In genomic region chr16:85417156-85417860, GRCh38 we compare ENCODE assay signal across 12 cellular contexts.
DNase-seq lines count a peak whose midpoint lies in the region; TF ChIP-seq lines count a peak whose summit lies in the region.
"Had no signal": no experiment of that assay in that cellular context is flagged by ENCODE, and none has a peak within 500 bp of the region (broad histone marks: within the 10 kb centered on the region; RNA-seq: fewer than 3 reads in every experiment).

No MANE protein-coding gene starts in this region.

- peak overlapping the region; percentile 24 for H3K14ac ChIP-seq in trophoblast cell (ENCODE audit: low read length)

- H3K27ac ChIP-seq in KOPT-K1 (ENCODE audit: low read depth, low read length, poor library complexity, severe bottlenecking) (peak overlapping the region; percentile 49), trophoblast cell (ENCODE audit: low read depth, low read length) (no peak overlapping the region)

- H3K9me3 Mint-ChIP-seq in chondrocyte (ENCODE audit: low read depth): no peaks in the 10 kb centered on the region
- peaks cover 14% of the 10 kb centered on the region for H3K9me3 Mint-ChIP-seq in activated T-helper 1 cell treated with anti-CD3 and anti-CD28 coated beads, Interleukin-12 subunit alpha, Interleukin-12 subunit beta, Interleukin-2, Interleukin-4 antibody, amounts not matched to agents 30 ng/mL and 10 ng/mL and 1 ng/mL, durations not matched to agents 14 hours and 24 hours and 36 hours
- H3K9me3 Mint-ChIP-seq: nephron had no signal

- no peaks in the 10 kb centered on the region for H3K36me3 Mint-ChIP-seq in chondrocyte (ENCODE audit: low read depth)
- H3K36me3 Mint-ChIP-seq in activated T-helper 1 cell treated with anti-CD3 and anti-CD28 coated beads, Interleukin-12 subunit alpha, Interleukin-12 subunit beta, Interleukin-2, Interleukin-4 antibody, amounts not matched to agents 30 ng/mL and 10 ng/mL and 1 ng/mL, durations not matched to agents 14 hours and 24 hours and 36 hours (ENCODE audit: low read depth): no peaks in the 10 kb centered on the region

- no peaks in the 10 kb centered on the region for H3K79me1 ChIP-seq in trophoblast cell (ENCODE audit: low read length)

- no peak overlapping the region for H4K12ac ChIP-seq in trophoblast cell (ENCODE audit: low read depth, low read length)

- no peak overlapping the region for H3K23ac ChIP-seq in trophoblast cell (ENCODE audit: low read length)

- peaks cover 7% of the 10 kb centered on the region for H3K9me3 ChIP-seq in KOPT-K1 (ENCODE audit: insufficient read depth, low read length, poor library complexity, severe bottlenecking)
- H3K9me3 ChIP-seq in trophoblast cell (ENCODE audit: insufficient read depth, low read depth, low read length): peaks cover 2% of the 10 kb centered on the region

- H3K4me3 ChIP-seq in trophoblast cell (ENCODE audit: low read depth, low read length): no peak overlapping the region
- H3K4me3 ChIP-seq: lung had no signal

- no peak overlapping the region for H4K8ac ChIP-seq in trophoblast cell (ENCODE audit: low read depth, low read length)

- no peak overlapping the region for H3K4me2 ChIP-seq in trophoblast cell (ENCODE audit: low read length)

- H2BK12ac ChIP-seq in trophoblast cell (ENCODE audit: low read length): no peak overlapping the region

- H2AFZ ChIP-seq in trophoblast cell (ENCODE audit: insufficient read depth, low read length, poor library complexity): no peak overlapping the region

- no peak overlapping the region for H3K9ac ChIP-seq in trophoblast cell (ENCODE audit: low read length)

- no peak overlapping the region for H3K4ac ChIP-seq in trophoblast cell (ENCODE audit: low read depth, low read length)

- H3K27me3 ChIP-seq in trophoblast cell (ENCODE audit: insufficient read depth, low read length): no peaks in the 10 kb centered on the region

- peaks cover 0 to 4% of the 10 kb centered on the region in 2 experiments for H3K4me1 ChIP-seq in trophoblast cell (ENCODE audit: control insufficient read depth in 1 of 2, insufficient read depth in 2 of 2, low read length in 2 of 2)

- H2BK120ac ChIP-seq in trophoblast cell (ENCODE audit: insufficient read depth, low read length, poor library complexity): peak overlapping the region; percentile 19

- H3K36me3 ChIP-seq in KOPT-K1 (ENCODE audit: insufficient read depth, low read length) (no peaks in the 10 kb centered on the region), trophoblast cell (ENCODE audit: control insufficient read depth in 1 of 2, insufficient read depth in 2 of 2, low read length in 2 of 2) (no peaks in the 10 kb centered on the region)

- H3K18ac ChIP-seq in trophoblast cell (ENCODE audit: low read length): no peak overlapping the region

- no peak for TF ChIP-seq CTCF in chondrocyte (IDR thresholded peaks at IDR 0.05)

- no peak overlapping the region for H2BK5ac ChIP-seq in trophoblast cell (ENCODE audit: low read depth, low read length, poor library complexity)

- WGBS in trophoblast cell (ENCODE audit: extremely low coverage, insufficient coverage, insufficient read length): no CpG with 5 or more reads among the region's 14 CpGs

- DNase-seq in activated T-cell treated with anti-CD3 and anti-CD28 coated beads, Interleukin-2, amount 50 U/mL, for 1 hour: peak; percentile 10
- DNase-seq in activated T-cell treated with anti-CD3 and anti-CD28 coated beads for 4 hours: no peak
- peak; percentile 75 for DNase-seq in chondrocyte (ENCODE audit: low spot score)
- DNase-seq in trophoblast cell: no peak
- DNase-seq in mucosa of gallbladder (ENCODE audit: low spot score): no peak
- DNase-seq in HT-29 (ENCODE audit: low spot score): no peak
- DNase-seq in activated T-helper 1 cell treated with anti-CD3 and anti-CD28 coated beads, Interleukin-12 subunit alpha, Interleukin-12 subunit beta, Interleukin-2, Interleukin-4 antibody, amounts not matched to agents 30 ng/mL and 10 ng/mL and 1 ng/mL, durations not matched to agents 14 hours and 24 hours and 36 hours (ENCODE audit: low spot score): no peak
- DNase-seq: foreskin melanocyte; stimulated activated CD4-positive, alpha-beta T cell treated with anti-CD3 and anti-CD28 coated beads, Interleukin-2, amount 100 ng/mL, for 24 hours had no signal

- peaks cover 4% of the 10 kb centered on the region for H3K4me1 Mint-ChIP-seq in chondrocyte (ENCODE audit: low read depth)
- no peaks in the 10 kb centered on the region for H3K4me1 Mint-ChIP-seq in activated T-helper 1 cell treated with anti-CD3 and anti-CD28 coated beads, Interleukin-12 subunit alpha, Interleukin-12 subunit beta, Interleukin-2, Interleukin-4 antibody, amounts not matched to agents 30 ng/mL and 10 ng/mL and 1 ng/mL, durations not matched to agents 14 hours and 24 hours and 36 hours (ENCODE audit: low read depth)

- H3K27me3 Mint-ChIP-seq in chondrocyte (ENCODE audit: low read depth): peaks cover under 1% of the 10 kb centered on the region
- peaks cover 1% of the 10 kb centered on the region for H3K27me3 Mint-ChIP-seq in activated T-helper 1 cell treated with anti-CD3 and anti-CD28 coated beads, Interleukin-12 subunit alpha, Interleukin-12 subunit beta, Interleukin-2, Interleukin-4 antibody, amounts not matched to agents 30 ng/mL and 10 ng/mL and 1 ng/mL, durations not matched to agents 14 hours and 24 hours and 36 hours (ENCODE audit: insufficient read depth)

- H2AK5ac ChIP-seq in trophoblast cell (ENCODE audit: low read length): peak overlapping the region; percentile 32

- H4K91ac ChIP-seq in trophoblast cell (ENCODE audit: low read depth, low read length): no peak overlapping the region

- intact Hi-C loops in activated T-helper 1 cell treated with anti-CD3 and anti-CD28 coated beads, Interleukin-12 subunit alpha, Interleukin-12 subunit beta, Interleukin-2, Interleukin-4 antibody, amounts not matched to agents 30 ng/mL and 10 ng/mL and 1 ng/mL, durations not matched to agents 14 hours and 24 hours and 36 hours (cut with micrococcal nuclease): no loop called here

- no peak overlapping the region for H3K4me3 Mint-ChIP-seq in chondrocyte (ENCODE audit: unreplicated experiment)
- no peak overlapping the region for H3K4me3 Mint-ChIP-seq in activated T-helper 1 cell treated with anti-CD3 and anti-CD28 coated beads, Interleukin-12 subunit alpha, Interleukin-12 subunit beta, Interleukin-2, Interleukin-4 antibody, amounts not matched to agents 30 ng/mL and 10 ng/mL and 1 ng/mL, durations not matched to agents 14 hours and 24 hours and 36 hours
- H3K4me3 Mint-ChIP-seq: nephron had no signal

- H3K27ac Mint-ChIP-seq in chondrocyte (ENCODE audit: unreplicated experiment): no peak overlapping the region
- H3K27ac Mint-ChIP-seq in activated T-helper 1 cell treated with anti-CD3 and anti-CD28 coated beads, Interleukin-12 subunit alpha, Interleukin-12 subunit beta, Interleukin-2, Interleukin-4 antibody, amounts not matched to agents 30 ng/mL and 10 ng/mL and 1 ng/mL, durations not matched to agents 14 hours and 24 hours and 36 hours: no peak overlapping the region
- H3K27ac Mint-ChIP-seq: nephron had no signal

- no peaks in the 10 kb centered on the region for H3K79me2 ChIP-seq in trophoblast cell (ENCODE audit: control insufficient read depth, insufficient read depth, low read length, poor library complexity)

Comparison
In these comparisons a context has a peak if more than half of its experiments do, and no peak if none do; other contexts are left out.
1. DNase-seq: peak in activated T-cell treated with anti-CD3 and anti-CD28 coated beads, Interleukin-2, amount 50 U/mL, for 1 hour (single experiment) and chondrocyte (single experiment); none in activated T-cell treated with anti-CD3 and anti-CD28 coated beads for 4 hours (single experiment), trophoblast cell (0 of 2), mucosa of gallbladder (single experiment), HT-29 (single experiment) and activated T-helper 1 cell treated with anti-CD3 and anti-CD28 coated beads, Interleukin-12 subunit alpha, Interleukin-12 subunit beta, Interleukin-2, Interleukin-4 antibody, amounts not matched to agents 30 ng/mL and 10 ng/mL and 1 ng/mL, durations not matched to agents 14 hours and 24 hours and 36 hours (single experiment).